8 cellular contexts compared by ENCODE assay signal in the genomic region with DNA sequence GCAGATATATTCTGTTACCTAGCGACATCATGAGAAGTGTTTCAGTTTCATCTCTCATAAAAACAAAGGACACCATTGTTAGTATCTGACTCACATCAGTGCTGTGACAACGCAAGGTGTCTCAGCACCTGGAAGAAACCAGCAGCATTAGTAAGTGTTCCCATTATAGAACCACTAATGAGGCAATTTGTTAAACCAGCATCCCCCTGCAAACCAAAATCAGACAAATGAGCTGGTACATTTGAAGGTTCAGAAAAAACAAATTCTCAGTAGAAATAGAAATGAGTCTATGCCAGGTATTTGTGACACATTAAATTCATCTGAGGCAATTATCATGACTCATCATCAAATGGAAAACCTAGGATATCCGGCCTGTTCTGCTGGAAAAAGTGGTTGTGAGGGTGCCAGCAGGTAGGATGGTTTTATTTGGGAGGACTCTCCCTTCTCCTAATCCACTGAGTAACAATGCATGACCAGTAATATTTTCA.
DNase-seq lines count a peak whose midpoint lies in the region; ATAC-seq, FAIRE-seq and TF ChIP-seq lines count a peak whose summit lies in the region.

No MANE protein-coding gene starts in this region.

- no peaks in the 10 kb centered on the region for H3K9me1 ChIP-seq in endothelial cell of umbilical vein (replicated peaks; ENCODE audit: control insufficient read depth, extremely low read depth, insufficient read depth, low read length)

- H3K36me3 ChIP-seq in endothelial cell of umbilical vein (ENCODE audit: control insufficient read depth in 2 of 2, extremely low read depth in 1 of 2, insufficient read depth in 2 of 2, low read length in 2 of 2) = no peaks in the 10 kb centered on the region

- dilution Hi-C loops in endothelial cell of umbilical vein (cut with MboI; ENCODE audit: extremely low pct_ligation_motif_present, low sequenced_read_pairs) = no loop called here

- H4K20me1 ChIP-seq in endothelial cell of umbilical vein (replicated peaks; ENCODE audit: control insufficient read depth, extremely low read depth, insufficient read depth, low read length) = no peaks in the 10 kb centered on the region

- BruUV-seq in endothelial cell of umbilical vein (replicated peaks; lab: Mats Ljungman, UMichigan) = no TSS peak

- no peak overlapping the region for H3K27ac Mint-ChIP-seq in chondrocyte (ENCODE audit: unreplicated experiment)

- peak; percentile 89 for ATAC-seq in GM18519 (IDR thresholded peaks at IDR 0.05; ENCODE audit: low FRiP score, unreplicated experiment)
- peak; percentile 84 for ATAC-seq in GM21576 (IDR thresholded peaks at IDR 0.05; ENCODE audit: unreplicated experiment)
- ATAC-seq in HG03558 (IDR thresholded peaks at IDR 0.05; ENCODE audit: extremely low read depth, unreplicated experiment) = peak; percentile 93

- no peaks in the 10 kb centered on the region for H3K9me3 ChIP-seq in endothelial cell of umbilical vein (replicated peaks; ENCODE audit: control insufficient read depth, insufficient read depth, low read length)

- peaks cover 6% of the 10 kb centered on the region for H3K4me1 Mint-ChIP-seq in chondrocyte (ENCODE audit: low read depth)

- H3K9ac ChIP-seq in endothelial cell of umbilical vein (replicated peaks; ENCODE audit: extremely low read depth, insufficient read depth, low read length) = no peak overlapping the region

- no peak overlapping the region for H3K4me3 ChIP-seq in endothelial cell of umbilical vein (replicated peaks in 1 of 3; ENCODE audit: insufficient read depth in 1 of 3, low read depth in 1 of 3, low read length in 3 of 3)

- H3K9me3 Mint-ChIP-seq in chondrocyte (ENCODE audit: low read depth) = peaks cover 2% of the 10 kb centered on the region

- no peak for FAIRE-seq in endothelial cell of umbilical vein (lab: Jason Lieb, UNC)

- H3K4me2 ChIP-seq in endothelial cell of umbilical vein (ENCODE audit: insufficient read depth, low read length) = no peak overlapping the region

- no peaks in the 10 kb centered on the region for H3K4me1 ChIP-seq in endothelial cell of umbilical vein (ENCODE audit: control insufficient read depth, extremely low read depth, insufficient read depth, low read length)

- TF ChIP-seq POLR2A in endothelial cell of umbilical vein (IDR thresholded peaks at IDR 0.05; ENCODE audit: low read depth, low read length) = no peak
- TF ChIP-seq POLR2A in erythroblast (IDR thresholded peaks at IDR 0.05; ENCODE audit: low read length) = no peak

- H3K27ac ChIP-seq in endothelial cell of umbilical vein (ENCODE audit: insufficient read depth, low read depth, low read length) = no peak overlapping the region

- POLR2A ChIA-PET in endothelial cell of umbilical vein (lab: Charles Lee) = no interaction called here

- no peaks in the 10 kb centered on the region for H3K79me2 ChIP-seq in endothelial cell of umbilical vein (ENCODE audit: control insufficient read depth, insufficient read depth, low read length)

- no peaks in the 10 kb centered on the region for H3K36me3 Mint-ChIP-seq in chondrocyte (ENCODE audit: low read depth)

- TF ChIP-seq CTCF in endothelial cell of umbilical vein (IDR thresholded peaks at IDR 0.05; ENCODE audit: extremely low read depth in 1 of 2, insufficient read depth in 1 of 2, low read depth in 1 of 2, low read length in 2 of 2) (no peak), chondrocyte (IDR thresholded peaks at IDR 0.05) (no peak)

- intact Hi-C loops in endothelial cell of umbilical vein (cut with micrococcal nuclease) = no loop called here

- DNase-seq in endothelial cell of umbilical vein (ENCODE audit: low read depth, low spot score) (no peak), erythroblast (lab: John Stamatoyannopoulos, UW) (no peak), chondrocyte (ENCODE audit: low spot score) (no peak), NCI-H2171 (lab: John Stamatoyannopoulos, UW) (no peak), GM03348 (ENCODE audit: low spot score) (no peak)

- no peak overlapping the region for H3K4me3 Mint-ChIP-seq in chondrocyte (ENCODE audit: unreplicated experiment)

- no peaks in the 10 kb centered on the region for H3K27me3 Mint-ChIP-seq in chondrocyte (ENCODE audit: low read depth)

- peaks cover 0 to 1% of the 10 kb centered on the region in 2 experiments for H3K27me3 ChIP-seq in endothelial cell of umbilical vein (ENCODE audit: control insufficient read depth in 2 of 2, insufficient read depth in 2 of 2, low read length in 2 of 2)

- CTCF ChIA-PET in endothelial cell of umbilical vein (lab: Charles Lee) = no interaction called here

- no peak overlapping the region for H2AFZ ChIP-seq in endothelial cell of umbilical vein (ENCODE audit: low read depth, low read length)

TF ChIP-seq in endothelial cell of umbilical vein, 7 proteins besides CTCF, POLR2A, EP300 and RAD21:
- TF ChIP-seq FOS (IDR thresholded peaks at IDR 0.05; ENCODE audit: borderline replicate concordance, insufficient read depth, low read length) (no peak), EZH2 (IDR thresholded peaks at IDR 0.05; ENCODE audit: borderline replicate concordance, low read depth, low read length, severe bottlenecking) (no peak), POLR2AphosphoS5 (IDR thresholded peaks at IDR 0.05; ENCODE audit: insufficient read depth, low read depth, low read length) (no peak), JUN (IDR thresholded peaks at IDR 0.05; ENCODE audit: borderline replicate concordance, insufficient read depth, insufficient read length, low read depth) (peak; percentile 2), MYC (IDR thresholded peaks at IDR 0.05; ENCODE audit: low read depth, low read length) (no peak)
